ENCODE assay signal across 29 cellular contexts in the genomic region with DNA sequence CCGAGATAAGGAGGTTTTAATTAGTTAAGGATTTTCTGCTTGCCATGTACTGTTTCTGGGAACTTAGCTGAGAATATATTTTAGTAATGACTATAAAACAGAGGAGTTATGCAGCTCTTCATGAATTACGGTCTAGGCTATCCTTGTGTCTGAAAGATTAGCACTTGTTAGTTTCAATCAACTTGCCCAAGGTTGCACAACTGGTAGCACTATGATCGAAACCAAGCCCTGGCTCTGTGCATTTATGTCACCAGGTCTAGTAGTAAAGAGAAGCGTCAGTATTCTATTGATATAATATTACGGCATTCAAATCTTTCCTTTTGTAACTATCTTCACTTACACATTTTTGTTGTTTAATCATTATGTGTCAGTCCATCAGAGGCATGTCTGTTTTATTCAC.
"Had no signal": no experiment of that assay in that cellular context is flagged by ENCODE, and none has a peak within 500 bp of the region (broad histone marks: within the 10 kb centered on the region; RNA-seq: fewer than 3 reads in every experiment).

No MANE protein-coding gene starts in this region.

- H3K27ac ChIP-seq: left lung, lower lobe of right lung, parathyroid adenoma, psoas muscle, right atrium auricular region, tibial nerve, uterus had no signal

- H3K9me3 ChIP-seq: left lung, lower lobe of right lung, psoas muscle, right atrium auricular region, tibial nerve, uterus had no signal

- H3K79me2 ChIP-seq: parathyroid adenoma had no signal

- H3K36me3 Mint-ChIP-seq: immature natural killer cell; naive thymus-derived CD8-positive, alpha-beta T cell; stimulated activated memory B cell treated with anti-CD40 and anti-IgM and Interleukin-4, amounts not matched to agents 10 μg/mL and 1 μg/mL and 100 μg/mL, for 72 hours; type B pancreatic cell had no signal

- ATAC-seq: left colon; left lung; lower lobe of right lung; naive thymus-derived CD8-positive, alpha-beta T cell; psoas muscle; sciatic nerve; stimulated activated memory B cell treated with anti-CD40 and anti-IgM and Interleukin-4, amounts not matched to agents 10 μg/mL and 1 μg/mL and 100 μg/mL, for 72 hours; stimulated activated naive CD8-positive, alpha-beta T cell treated with anti-CD3 and anti-CD28 coated beads, Interleukin-15, amount 100 ng/mL, for 72 hours had no signal

- H3K4me3 ChIP-seq: left lung, lower lobe of right lung, psoas muscle, right atrium auricular region, tibial nerve, uterus had no signal

- FAIRE-seq: islet of Langerhans had no signal

- H2AFZ ChIP-seq: parathyroid adenoma had no signal

- H3K9ac ChIP-seq: parathyroid adenoma had no signal

- H3K4me3 Mint-ChIP-seq: immature natural killer cell; naive thymus-derived CD8-positive, alpha-beta T cell; nephron; neural crest cell; stimulated activated memory B cell treated with anti-CD40 and anti-IgM and Interleukin-4, amounts not matched to agents 10 μg/mL and 1 μg/mL and 100 μg/mL, for 72 hours; stimulated activated naive CD8-positive, alpha-beta T cell treated with anti-CD3 and anti-CD28 coated beads, Interleukin-15, amount 100 ng/mL, for 72 hours; type B pancreatic cell had no signal

- DNase-seq: hypothalamus; immature natural killer cell; kidney; left colon; left lung; lower lobe of right lung; mammary epithelial cell; mesenchymal stem cell; naive thymus-derived CD8-positive, alpha-beta T cell; nucleus accumbens; psoas muscle; small intestine; stimulated activated CD4-positive, alpha-beta T cell treated with anti-CD3 and anti-CD28 coated beads, Interleukin-1b, Interleukin-23, amount 100 ng/mL, for 48 hours; stimulated activated CD4-positive, alpha-beta T cell treated with anti-CD3 and anti-CD28 coated beads, Interleukin-2, amount 100 ng/mL, for 48 hours; stimulated activated CD4-positive, alpha-beta T cell treated with anti-CD3 and anti-CD28 coated beads, Interleukin-4, amount 100 ng/mL, for 4 hours; stimulated activated CD8-positive, alpha-beta memory T cell treated with anti-CD3 and anti-CD28 coated beads, Interleukin-4, amount 100 ng/mL, for 48 hours; stimulated activated naive CD4-positive, alpha-beta T cell treated with Interleukin-2 at 50 U/mL for 16 hours; stimulated activated naive CD8-positive, alpha-beta T cell treated with anti-CD3 and anti-CD28 coated beads, Interleukin-15, amount 100 ng/mL, for 72 hours; substantia nigra; uterus had no signal

- H3K36me3 ChIP-seq: left lung, lower lobe of right lung, right atrium auricular region, tibial nerve, uterus had no signal

- H3K27me3 Mint-ChIP-seq: naive thymus-derived CD8-positive, alpha-beta T cell; stimulated activated memory B cell treated with anti-CD40 and anti-IgM and Interleukin-4, amounts not matched to agents 10 μg/mL and 1 μg/mL and 100 μg/mL, for 72 hours; stimulated activated naive CD8-positive, alpha-beta T cell treated with anti-CD3 and anti-CD28 coated beads, Interleukin-15, amount 100 ng/mL, for 72 hours; type B pancreatic cell had no signal

- H3K4me1 Mint-ChIP-seq: immature natural killer cell; naive thymus-derived CD8-positive, alpha-beta T cell; nephron; neural crest cell; stimulated activated memory B cell treated with anti-CD40 and anti-IgM and Interleukin-4, amounts not matched to agents 10 μg/mL and 1 μg/mL and 100 μg/mL, for 72 hours; stimulated activated naive CD8-positive, alpha-beta T cell treated with anti-CD3 and anti-CD28 coated beads, Interleukin-15, amount 100 ng/mL, for 72 hours had no signal

- H3K9me3 Mint-ChIP-seq: nephron; neural crest cell; stimulated activated naive CD8-positive, alpha-beta T cell treated with anti-CD3 and anti-CD28 coated beads, Interleukin-15, amount 100 ng/mL, for 72 hours; type B pancreatic cell had no signal

- H3K27ac Mint-ChIP-seq: immature natural killer cell; naive thymus-derived CD8-positive, alpha-beta T cell; nephron; stimulated activated memory B cell treated with anti-CD40 and anti-IgM and Interleukin-4, amounts not matched to agents 10 μg/mL and 1 μg/mL and 100 μg/mL, for 72 hours; stimulated activated naive CD8-positive, alpha-beta T cell treated with anti-CD3 and anti-CD28 coated beads, Interleukin-15, amount 100 ng/mL, for 72 hours; type B pancreatic cell had no signal

- H3K27me3 ChIP-seq: left lung, right atrium auricular region, tibial nerve, uterus had no signal

- H3K4me1 ChIP-seq: left lung, lower lobe of right lung, parathyroid adenoma, psoas muscle, right atrium auricular region, tibial nerve, uterus had no signal
